Comparison of ENCODE assay signal across 1 cellular context in genomic region chr19:2610637-2611482, GRCh38.
TF ChIP-seq lines count a peak whose summit lies in the region.

No MANE protein-coding gene starts in this region.

TF ChIP-seq in HepG2, 621 proteins besides CTCF, POLR2A, EP300 and RAD21 (continued from another document and continues in another):
- TF ChIP-seq, protein P1, sequence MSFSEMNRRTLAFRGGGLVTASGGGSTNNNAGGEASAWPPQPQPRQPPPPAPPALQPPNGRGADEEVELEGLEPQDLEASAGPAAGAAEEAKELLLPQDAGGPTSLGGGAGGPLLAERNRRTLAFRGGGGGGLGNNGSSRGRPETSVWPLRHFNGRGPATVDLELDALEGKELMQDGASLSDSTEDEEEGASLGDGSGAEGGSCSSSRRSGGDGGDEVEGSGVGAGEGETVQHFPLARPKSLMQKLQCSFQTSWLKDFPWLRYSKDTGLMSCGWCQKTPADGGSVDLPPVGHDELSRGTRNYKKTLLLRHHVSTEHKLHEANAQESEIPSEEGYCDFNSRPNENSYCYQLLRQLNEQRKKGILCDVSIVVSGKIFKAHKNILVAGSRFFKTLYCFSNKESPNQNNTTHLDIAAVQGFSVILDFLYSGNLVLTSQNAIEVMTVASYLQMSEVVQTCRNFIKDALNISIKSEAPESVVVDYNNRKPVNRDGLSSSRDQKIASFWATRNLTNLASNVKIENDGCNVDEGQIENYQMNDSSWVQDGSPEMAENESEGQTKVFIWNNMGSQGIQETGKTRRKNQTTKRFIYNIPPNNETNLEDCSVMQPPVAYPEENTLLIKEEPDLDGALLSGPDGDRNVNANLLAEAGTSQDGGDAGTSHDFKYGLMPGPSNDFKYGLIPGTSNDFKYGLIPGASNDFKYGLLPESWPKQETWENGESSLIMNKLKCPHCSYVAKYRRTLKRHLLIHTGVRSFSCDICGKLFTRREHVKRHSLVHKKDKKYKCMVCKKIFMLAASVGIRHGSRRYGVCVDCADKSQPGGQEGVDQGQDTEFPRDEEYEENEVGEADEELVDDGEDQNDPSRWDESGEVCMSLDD (CRISPR knock-in tag; IDR thresholded peaks at IDR 0.05; ENCODE audit: borderline replicate concordance), result no peak
- TF ChIP-seq, protein P2, sequence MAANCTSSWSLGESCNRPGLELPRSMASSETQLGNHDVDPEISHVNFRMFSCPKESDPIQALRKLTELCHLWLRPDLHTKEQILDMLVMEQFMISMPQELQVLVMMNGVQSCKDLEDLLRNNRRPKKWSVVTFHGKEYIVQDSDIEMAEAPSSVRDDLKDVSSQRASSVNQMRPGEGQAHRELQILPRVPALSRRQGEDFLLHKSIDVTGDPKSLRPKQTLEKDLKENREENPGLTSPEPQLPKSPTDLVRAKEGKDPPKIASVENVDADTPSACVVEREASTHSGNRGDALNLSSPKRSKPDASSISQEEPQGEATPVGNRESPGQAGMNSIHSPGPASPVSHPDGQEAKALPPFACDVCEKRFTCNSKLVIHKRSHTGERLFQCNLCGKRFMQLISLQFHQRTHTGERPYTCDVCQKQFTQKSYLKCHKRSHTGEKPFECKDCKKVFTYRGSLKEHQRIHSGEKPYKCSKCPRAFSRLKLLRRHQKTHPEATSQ (CRISPR knock-in tag; IDR thresholded peaks at IDR 0.05; ENCODE audit: borderline replicate concordance), result no peak
- TF ChIP-seq, protein P3, sequence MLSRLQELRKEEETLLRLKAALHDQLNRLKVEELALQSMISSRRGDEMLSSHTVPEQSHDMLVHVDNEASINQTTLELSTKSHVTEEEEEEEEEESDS (CRISPR knock-in tag; IDR thresholded peaks at IDR 0.05; ENCODE audit: borderline replicate concordance), result 0 out of 2 replicates have a peak, but pooled peaks have one; percentile 38
- TF ChIP-seq ZNF33A (CRISPR knock-in tag; IDR thresholded peaks at IDR 0.05; ENCODE audit: borderline replicate concordance), result no peak
- no peak for TF ChIP-seq ZNF652 (CRISPR knock-in tag; IDR thresholded peaks at IDR 0.05; ENCODE audit: borderline replicate concordance, low read depth)
- peak; percentile 54; the same call in 1 of the 2 replicates for TF ChIP-seq KAT8 (CRISPR knock-in tag; IDR thresholded peaks at IDR 0.05)
- TF ChIP-seq TARDBP (CRISPR knock-in tag; IDR thresholded peaks at IDR 0.05), result peak; percentile 72
- TF ChIP-seq NFYB (CRISPR knock-in tag; IDR thresholded peaks at IDR 0.05), result 0 out of 2 replicates have a peak, but pooled peaks have one; percentile 17
- TF ChIP-seq HNRNPUL1 (IDR thresholded peaks at IDR 0.05; ENCODE audit: low read depth, low read length), result no peak
- TF ChIP-seq, protein P4, sequence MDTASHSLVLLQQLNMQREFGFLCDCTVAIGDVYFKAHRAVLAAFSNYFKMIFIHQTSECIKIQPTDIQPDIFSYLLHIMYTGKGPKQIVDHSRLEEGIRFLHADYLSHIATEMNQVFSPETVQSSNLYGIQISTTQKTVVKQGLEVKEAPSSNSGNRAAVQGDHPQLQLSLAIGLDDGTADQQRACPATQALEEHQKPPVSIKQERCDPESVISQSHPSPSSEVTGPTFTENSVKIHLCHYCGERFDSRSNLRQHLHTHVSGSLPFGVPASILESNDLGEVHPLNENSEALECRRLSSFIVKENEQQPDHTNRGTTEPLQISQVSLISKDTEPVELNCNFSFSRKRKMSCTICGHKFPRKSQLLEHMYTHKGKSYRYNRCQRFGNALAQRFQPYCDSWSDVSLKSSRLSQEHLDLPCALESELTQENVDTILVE (CRISPR knock-in tag; IDR thresholded peaks at IDR 0.05), result peak; percentile 61; the same call in 1 of the 2 replicates
- TF ChIP-seq, protein P5, sequence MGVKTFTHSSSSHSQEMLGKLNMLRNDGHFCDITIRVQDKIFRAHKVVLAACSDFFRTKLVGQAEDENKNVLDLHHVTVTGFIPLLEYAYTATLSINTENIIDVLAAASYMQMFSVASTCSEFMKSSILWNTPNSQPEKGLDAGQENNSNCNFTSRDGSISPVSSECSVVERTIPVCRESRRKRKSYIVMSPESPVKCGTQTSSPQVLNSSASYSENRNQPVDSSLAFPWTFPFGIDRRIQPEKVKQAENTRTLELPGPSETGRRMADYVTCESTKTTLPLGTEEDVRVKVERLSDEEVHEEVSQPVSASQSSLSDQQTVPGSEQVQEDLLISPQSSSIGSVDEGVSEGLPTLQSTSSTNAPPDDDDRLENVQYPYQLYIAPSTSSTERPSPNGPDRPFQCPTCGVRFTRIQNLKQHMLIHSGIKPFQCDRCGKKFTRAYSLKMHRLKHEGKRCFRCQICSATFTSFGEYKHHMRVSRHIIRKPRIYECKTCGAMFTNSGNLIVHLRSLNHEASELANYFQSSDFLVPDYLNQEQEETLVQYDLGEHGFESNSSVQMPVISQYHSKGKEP (CRISPR knock-in tag; IDR thresholded peaks at IDR 0.05), result no peak
- no peak for TF ChIP-seq ZFP1 (CRISPR knock-in tag; IDR thresholded peaks at IDR 0.05)
- TF ChIP-seq, protein P6, sequence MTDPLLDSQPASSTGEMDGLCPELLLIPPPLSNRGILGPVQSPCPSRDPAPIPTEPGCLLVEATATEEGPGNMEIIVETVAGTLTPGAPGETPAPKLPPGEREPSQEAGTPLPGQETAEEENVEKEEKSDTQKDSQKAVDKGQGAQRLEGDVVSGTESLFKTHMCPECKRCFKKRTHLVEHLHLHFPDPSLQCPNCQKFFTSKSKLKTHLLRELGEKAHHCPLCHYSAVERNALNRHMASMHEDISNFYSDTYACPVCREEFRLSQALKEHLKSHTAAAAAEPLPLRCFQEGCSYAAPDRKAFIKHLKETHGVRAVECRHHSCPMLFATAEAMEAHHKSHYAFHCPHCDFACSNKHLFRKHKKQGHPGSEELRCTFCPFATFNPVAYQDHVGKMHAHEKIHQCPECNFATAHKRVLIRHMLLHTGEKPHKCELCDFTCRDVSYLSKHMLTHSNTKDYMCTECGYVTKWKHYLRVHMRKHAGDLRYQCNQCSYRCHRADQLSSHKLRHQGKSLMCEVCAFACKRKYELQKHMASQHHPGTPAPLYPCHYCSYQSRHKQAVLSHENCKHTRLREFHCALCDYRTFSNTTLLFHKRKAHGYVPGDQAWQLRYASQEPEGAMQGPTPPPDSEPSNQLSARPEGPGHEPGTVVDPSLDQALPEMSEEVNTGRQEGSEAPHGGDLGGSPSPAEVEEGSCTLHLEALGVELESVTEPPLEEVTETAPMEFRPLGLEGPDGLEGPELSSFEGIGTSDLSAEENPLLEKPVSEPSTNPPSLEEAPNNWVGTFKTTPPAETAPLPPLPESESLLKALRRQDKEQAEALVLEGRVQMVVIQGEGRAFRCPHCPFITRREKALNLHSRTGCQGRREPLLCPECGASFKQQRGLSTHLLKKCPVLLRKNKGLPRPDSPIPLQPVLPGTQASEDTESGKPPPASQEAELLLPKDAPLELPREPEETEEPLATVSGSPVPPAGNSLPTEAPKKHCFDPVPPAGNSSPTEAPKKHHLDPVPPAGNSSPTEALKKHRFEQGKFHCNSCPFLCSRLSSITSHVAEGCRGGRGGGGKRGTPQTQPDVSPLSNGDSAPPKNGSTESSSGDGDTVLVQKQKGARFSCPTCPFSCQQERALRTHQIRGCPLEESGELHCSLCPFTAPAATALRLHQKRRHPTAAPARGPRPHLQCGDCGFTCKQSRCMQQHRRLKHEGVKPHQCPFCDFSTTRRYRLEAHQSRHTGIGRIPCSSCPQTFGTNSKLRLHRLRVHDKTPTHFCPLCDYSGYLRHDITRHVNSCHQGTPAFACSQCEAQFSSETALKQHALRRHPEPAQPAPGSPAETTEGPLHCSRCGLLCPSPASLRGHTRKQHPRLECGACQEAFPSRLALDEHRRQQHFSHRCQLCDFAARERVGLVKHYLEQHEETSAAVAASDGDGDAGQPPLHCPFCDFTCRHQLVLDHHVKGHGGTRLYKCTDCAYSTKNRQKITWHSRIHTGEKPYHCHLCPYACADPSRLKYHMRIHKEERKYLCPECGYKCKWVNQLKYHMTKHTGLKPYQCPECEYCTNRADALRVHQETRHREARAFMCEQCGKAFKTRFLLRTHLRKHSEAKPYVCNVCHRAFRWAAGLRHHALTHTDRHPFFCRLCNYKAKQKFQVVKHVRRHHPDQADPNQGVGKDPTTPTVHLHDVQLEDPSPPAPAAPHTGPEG (CRISPR knock-in tag; IDR thresholded peaks at IDR 0.05), result no peak
- peak; percentile 45; the same call in 1 of the 2 replicates for TF ChIP-seq SP4 (CRISPR knock-in tag; IDR thresholded peaks at IDR 0.05)
- TF ChIP-seq CBFB (CRISPR knock-in tag; IDR thresholded peaks at IDR 0.05), result 0 out of 2 replicates have a peak, but pooled peaks have one; percentile 30
- no peak for TF ChIP-seq ZNF816 (CRISPR knock-in tag; IDR thresholded peaks at IDR 0.05; ENCODE audit: borderline replicate concordance)
- no peak for TF ChIP-seq AKAP8 (CRISPR knock-in tag; IDR thresholded peaks at IDR 0.05)
- TF ChIP-seq ZNF17 (CRISPR knock-in tag; IDR thresholded peaks at IDR 0.05), result no peak
- TF ChIP-seq KLF13 (CRISPR knock-in tag; IDR thresholded peaks at IDR 0.05), result no peak
- TF ChIP-seq CHCHD3 (CRISPR knock-in tag; IDR thresholded peaks at IDR 0.05), result no peak
- peak; percentile 30; the same call in 1 of the 2 replicates for TF ChIP-seq ZNF460 (CRISPR knock-in tag; IDR thresholded peaks at IDR 0.05; ENCODE audit: borderline replicate concordance)
- no peak for TF ChIP-seq ASH2L (IDR thresholded peaks at IDR 0.05; ENCODE audit: insufficient read length, low read depth, low read length)
- TF ChIP-seq, protein P7, sequence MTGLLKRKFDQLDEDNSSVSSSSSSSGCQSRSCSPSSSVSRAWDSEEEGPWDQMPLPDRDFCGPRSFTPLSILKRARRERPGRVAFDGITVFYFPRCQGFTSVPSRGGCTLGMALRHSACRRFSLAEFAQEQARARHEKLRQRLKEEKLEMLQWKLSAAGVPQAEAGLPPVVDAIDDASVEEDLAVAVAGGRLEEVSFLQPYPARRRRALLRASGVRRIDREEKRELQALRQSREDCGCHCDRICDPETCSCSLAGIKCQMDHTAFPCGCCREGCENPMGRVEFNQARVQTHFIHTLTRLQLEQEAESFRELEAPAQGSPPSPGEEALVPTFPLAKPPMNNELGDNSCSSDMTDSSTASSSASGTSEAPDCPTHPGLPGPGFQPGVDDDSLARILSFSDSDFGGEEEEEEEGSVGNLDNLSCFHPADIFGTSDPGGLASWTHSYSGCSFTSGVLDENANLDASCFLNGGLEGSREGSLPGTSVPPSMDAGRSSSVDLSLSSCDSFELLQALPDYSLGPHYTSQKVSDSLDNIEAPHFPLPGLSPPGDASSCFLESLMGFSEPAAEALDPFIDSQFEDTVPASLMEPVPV (CRISPR knock-in tag; IDR thresholded peaks at IDR 0.05), result peak; percentile 67; the same call in 1 of the 2 replicates
- TF ChIP-seq ZNF260 (CRISPR knock-in tag; IDR thresholded peaks at IDR 0.05; ENCODE audit: borderline replicate concordance, low read depth), result no peak
- peak; percentile 86; the same call in 1 of the 2 replicates for TF ChIP-seq RELA (CRISPR knock-in tag; IDR thresholded peaks at IDR 0.05)
- TF ChIP-seq MTA1 (CRISPR knock-in tag; IDR thresholded peaks at IDR 0.05; ENCODE audit: borderline replicate concordance), result no peak; the same call in 1 of the 2 replicates
- TF ChIP-seq ZNF766 (CRISPR knock-in tag; IDR thresholded peaks at IDR 0.05; ENCODE audit: borderline replicate concordance), result no peak
- TF ChIP-seq, protein P8, sequence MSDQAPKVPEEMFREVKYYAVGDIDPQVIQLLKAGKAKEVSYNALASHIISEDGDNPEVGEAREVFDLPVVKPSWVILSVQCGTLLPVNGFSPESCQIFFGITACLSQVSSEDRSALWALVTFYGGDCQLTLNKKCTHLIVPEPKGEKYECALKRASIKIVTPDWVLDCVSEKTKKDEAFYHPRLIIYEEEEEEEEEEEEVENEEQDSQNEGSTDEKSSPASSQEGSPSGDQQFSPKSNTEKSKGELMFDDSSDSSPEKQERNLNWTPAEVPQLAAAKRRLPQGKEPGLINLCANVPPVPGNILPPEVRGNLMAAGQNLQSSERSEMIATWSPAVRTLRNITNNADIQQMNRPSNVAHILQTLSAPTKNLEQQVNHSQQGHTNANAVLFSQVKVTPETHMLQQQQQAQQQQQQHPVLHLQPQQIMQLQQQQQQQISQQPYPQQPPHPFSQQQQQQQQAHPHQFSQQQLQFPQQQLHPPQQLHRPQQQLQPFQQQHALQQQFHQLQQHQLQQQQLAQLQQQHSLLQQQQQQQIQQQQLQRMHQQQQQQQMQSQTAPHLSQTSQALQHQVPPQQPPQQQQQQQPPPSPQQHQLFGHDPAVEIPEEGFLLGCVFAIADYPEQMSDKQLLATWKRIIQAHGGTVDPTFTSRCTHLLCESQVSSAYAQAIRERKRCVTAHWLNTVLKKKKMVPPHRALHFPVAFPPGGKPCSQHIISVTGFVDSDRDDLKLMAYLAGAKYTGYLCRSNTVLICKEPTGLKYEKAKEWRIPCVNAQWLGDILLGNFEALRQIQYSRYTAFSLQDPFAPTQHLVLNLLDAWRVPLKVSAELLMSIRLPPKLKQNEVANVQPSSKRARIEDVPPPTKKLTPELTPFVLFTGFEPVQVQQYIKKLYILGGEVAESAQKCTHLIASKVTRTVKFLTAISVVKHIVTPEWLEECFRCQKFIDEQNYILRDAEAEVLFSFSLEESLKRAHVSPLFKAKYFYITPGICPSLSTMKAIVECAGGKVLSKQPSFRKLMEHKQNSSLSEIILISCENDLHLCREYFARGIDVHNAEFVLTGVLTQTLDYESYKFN (CRISPR knock-in tag; conservative IDR thresholded peaks at IDR 0.05), result peak; percentile 34
- no peak for TF ChIP-seq NR2F6 (IDR thresholded peaks at IDR 0.05)
- TF ChIP-seq NR2F6 (CRISPR knock-in tag; IDR thresholded peaks at IDR 0.05), result peak; percentile 68
- TF ChIP-seq SKIL (CRISPR knock-in tag; IDR thresholded peaks at IDR 0.05; ENCODE audit: borderline replicate concordance), result peak; percentile 29; the same call in 1 of the 2 replicates
- TF ChIP-seq, protein P9, sequence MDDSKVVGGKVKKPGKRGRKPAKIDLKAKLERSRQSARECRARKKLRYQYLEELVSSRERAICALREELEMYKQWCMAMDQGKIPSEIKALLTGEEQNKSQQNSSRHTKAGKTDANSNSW (CRISPR knock-in tag; IDR thresholded peaks at IDR 0.05; ENCODE audit: borderline replicate concordance), result no peak
- TF ChIP-seq, protein P10, sequence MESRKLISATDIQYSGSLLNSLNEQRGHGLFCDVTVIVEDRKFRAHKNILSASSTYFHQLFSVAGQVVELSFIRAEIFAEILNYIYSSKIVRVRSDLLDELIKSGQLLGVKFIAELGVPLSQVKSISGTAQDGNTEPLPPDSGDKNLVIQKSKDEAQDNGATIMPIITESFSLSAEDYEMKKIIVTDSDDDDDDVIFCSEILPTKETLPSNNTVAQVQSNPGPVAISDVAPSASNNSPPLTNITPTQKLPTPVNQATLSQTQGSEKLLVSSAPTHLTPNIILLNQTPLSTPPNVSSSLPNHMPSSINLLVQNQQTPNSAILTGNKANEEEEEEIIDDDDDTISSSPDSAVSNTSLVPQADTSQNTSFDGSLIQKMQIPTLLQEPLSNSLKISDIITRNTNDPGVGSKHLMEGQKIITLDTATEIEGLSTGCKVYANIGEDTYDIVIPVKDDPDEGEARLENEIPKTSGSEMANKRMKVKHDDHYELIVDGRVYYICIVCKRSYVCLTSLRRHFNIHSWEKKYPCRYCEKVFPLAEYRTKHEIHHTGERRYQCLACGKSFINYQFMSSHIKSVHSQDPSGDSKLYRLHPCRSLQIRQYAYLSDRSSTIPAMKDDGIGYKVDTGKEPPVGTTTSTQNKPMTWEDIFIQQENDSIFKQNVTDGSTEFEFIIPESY (CRISPR knock-in tag; IDR thresholded peaks at IDR 0.05), result peak; percentile 33; the same call in 1 of the 2 replicates
